ENCODE assay signal across 8 cellular contexts in genomic region chr6:170295519-170296422, GRCh38. TPM values are rescaled to one million over a fixed set of nuclear protein-coding genes. Genes with fewer than 3 reads are reported as not detected.
A peak's percentile ranks its signal among the peaks of the same experiment; 100 is the strongest.
DNase-seq lines count a peak whose midpoint lies in the region; ATAC-seq and TF ChIP-seq lines count a peak whose summit lies in the region.

No MANE protein-coding gene starts in this region.

- peak overlapping the region in 9 of 11 experiments; percentile 12 to 62 (median 45); a peak in 13 of 22 replicates for H3K9ac ChIP-seq in BLaER1 treated with 17β-estradiol and CSF1 and Interleukin-3, amounts not matched to agents 10 nM and 100 nM

- peaks cover 29 to 43% (median 38%) of the 10 kb centered on the region in 3 donors for H3K4me1 Mint-ChIP-seq in T-cell

- peak overlapping the region; percentile 43 to 71 (median 58) for H3K4me3 ChIP-seq in BLaER1 treated with 17β-estradiol and CSF1 and Interleukin-3, amounts not matched to agents 10 nM and 100 nM
- H3K4me3 ChIP-seq in coronary artery, result peak overlapping the region; percentile 68
- peak overlapping the region; percentile 33 for H3K4me3 ChIP-seq in mesodermal cell (ENCODE audit: extremely low read depth, insufficient read depth, low read length, poor library complexity, severe bottlenecking)
- peak overlapping the region; percentile 54 for H3K4me3 ChIP-seq in thymus (ENCODE audit: low read length)

- H3K27me3 Mint-ChIP-seq in T-cell, result peaks cover 36 to 49% of the 10 kb centered on the region in 2 donors

- peaks cover 8 to 11% (median 9%) of the 10 kb centered on the region in 11 experiments for H3K9me3 ChIP-seq in BLaER1 treated with 17β-estradiol and CSF1 and Interleukin-3, amounts not matched to agents 10 nM and 100 nM (replicated peaks in 1 of 11)
- peaks cover 3% of the 10 kb centered on the region for H3K9me3 ChIP-seq in mesodermal cell (ENCODE audit: control insufficient read depth, low read length)
- peaks cover 1% of the 10 kb centered on the region for H3K9me3 ChIP-seq in thymus (ENCODE audit: control insufficient read depth)

- no peak overlapping the region for H3K27ac Mint-ChIP-seq in T-cell

- no peaks in the 10 kb centered on the region for H3K36me3 Mint-ChIP-seq in T-cell

- peak in 8 of 34 experiments; percentile 17 to 49 (median 40) for DNase-seq in T-cell
- DNase-seq in coronary artery (ENCODE audit: low spot score), result no peak
- no peak for DNase-seq in Ammon's horn (ENCODE audit: low spot score)

- ATAC-seq in GM19328 (IDR thresholded peaks at IDR 0.05; ENCODE audit: unreplicated experiment), result peak; percentile 63
- peak; percentile 54 for ATAC-seq in HG03439 (IDR thresholded peaks at IDR 0.05; ENCODE audit: unreplicated experiment)
- peak; percentile 39 to 56 (median 48) for ATAC-seq in T-cell (replicated peaks in 1 of 4)

- POLR2A ChIA-PET in T-cell (lab: Charles Lee), result no interaction called here

- CTCF ChIA-PET in T-cell (lab: Charles Lee), result no interaction called here

- peak overlapping the region; percentile 71 to 97 (median 72) for H3K4me3 Mint-ChIP-seq in T-cell

- no peak overlapping the region for H3K27ac ChIP-seq in BLaER1 treated with 17β-estradiol and CSF1 and Interleukin-3, amounts not matched to agents 10 nM and 100 nM
- H3K27ac ChIP-seq in coronary artery (no peak overlapping the region), mesodermal cell (ENCODE audit: low read depth, low read length, severe bottlenecking) (no peak overlapping the region), thymus (ENCODE audit: low read depth) (no peak overlapping the region)

- H3K4me1 ChIP-seq in BLaER1 treated with 17β-estradiol and CSF1 and Interleukin-3, amounts not matched to agents 10 nM and 100 nM, result peaks cover 33 to 65% (median 40%) of the 10 kb centered on the region in 10 experiments
- peaks cover 9% of the 10 kb centered on the region for H3K4me1 ChIP-seq in mesodermal cell (ENCODE audit: control insufficient read depth, insufficient read depth, low read length, poor library complexity, severe bottlenecking)
- H3K4me1 ChIP-seq in thymus (ENCODE audit: control insufficient read depth, insufficient read depth, low read length), result peaks cover 23% of the 10 kb centered on the region

- no peak for TF ChIP-seq CTCF in coronary artery (IDR thresholded peaks at IDR 0.05)

- H4K20me1 ChIP-seq in BLaER1 treated with 17β-estradiol and CSF1 and Interleukin-3, amounts not matched to agents 10 nM and 100 nM, result peaks cover 0 to 75% (median 63%) of the 10 kb centered on the region in 11 experiments; a peak in 19 of 22 replicates

- H3K9me3 Mint-ChIP-seq in T-cell, result no peaks in the 10 kb centered on the region

- H3K36me3 ChIP-seq in BLaER1 treated with 17β-estradiol and CSF1 and Interleukin-3, amounts not matched to agents 10 nM and 100 nM, result no peaks in the 10 kb centered on the region; a peak in 1 of 22 replicates
- H3K36me3 ChIP-seq in mesodermal cell (ENCODE audit: control insufficient read depth, insufficient read depth, low read length), result no peaks in the 10 kb centered on the region
- no peaks in the 10 kb centered on the region for H3K36me3 ChIP-seq in thymus (ENCODE audit: control insufficient read depth, insufficient read depth)

- H3K4me2 ChIP-seq in BLaER1 treated with 17β-estradiol and CSF1 and Interleukin-3, amounts not matched to agents 10 nM and 100 nM, result peak overlapping the region; percentile 89 to 95 (median 94)

- WGBS in mesodermal cell (ENCODE audit: insufficient coverage in 2 of 2), 2 experiments, result 0 to 1% methylated on average over 62 to 77 of the region's 108 CpGs
- 2% methylated on average over 108 of the region's 108 CpGs for WGBS in thymus

- peaks cover 95 to 100% (median 100%) of the 10 kb centered on the region in 11 experiments for H3K27me3 ChIP-seq in BLaER1 treated with 17β-estradiol and CSF1 and Interleukin-3, amounts not matched to agents 10 nM and 100 nM
- peaks cover 79% of the 10 kb centered on the region for H3K27me3 ChIP-seq in thymus (ENCODE audit: control insufficient read depth, insufficient read depth)

RNA-seq across cellular contexts. Expression of gene DLL1, which starts 4.9 kb away (rescaled TPM):
- 1 to 10 TPM; 3.3 to 8.6 (median 4.7) TPM for total RNA-seq in T-cell
- 3.5 TPM for polyA plus RNA-seq in mesodermal cell (2013, experiment 1 of 2)
- 2.6 TPM for polyA plus RNA-seq in mesodermal cell (2013, experiment 2 of 2)
- polyA plus RNA-seq in thymus, result 5.7 TPM

RNA-seq across cellular contexts. Expression of gene FAM120B, which starts 10.8 kb away (rescaled TPM):
- total RNA-seq in T-cell, result 10 to 100 TPM; 34.1 to 39.8 (median 38.0) TPM
- polyA plus RNA-seq in mesodermal cell (2013, experiment 1 of 2), result 22.4 TPM
- polyA plus RNA-seq in mesodermal cell (2013, experiment 2 of 2), result 19.8 TPM
- 13.6 TPM for polyA plus RNA-seq in thymus
